2 cellular contexts compared by ENCODE assay signal in genomic region chr12:16347391-16348298, GRCh38.
TF ChIP-seq lines count a peak whose summit lies in the region.

TSS of gene MGST1 (plus strand) at chr12:16347645. CDS start at chr12:16354253, 6,608 bp downstream.

TF ChIP-seq in HEK293, 187 proteins besides CTCF, POLR2A, EP300 and RAD21 (continued from another document and continues in another):
- no peak for TF ChIP-seq ZNF580 (tag by site-specific recombination; IDR thresholded peaks at IDR 0.05)
- TF ChIP-seq ZNF621 (tag by site-specific recombination; IDR thresholded peaks at IDR 0.05) = no peak
- TF ChIP-seq ZBTB8A (tag by site-specific recombination; IDR thresholded peaks at IDR 0.05) = peak; percentile 76
- peak; percentile 54; the same call in 1 of the 2 replicates for TF ChIP-seq GLIS2 (tag by site-specific recombination; IDR thresholded peaks at IDR 0.05)
- TF ChIP-seq PATZ1 (tag by site-specific recombination; IDR thresholded peaks at IDR 0.05) = peak; percentile 41; the same call in 1 of the 2 replicates
- TF ChIP-seq ZNF10 (tag by site-specific recombination; IDR thresholded peaks at IDR 0.05) = peak; percentile 95
- no peak for TF ChIP-seq ELK4 (IDR thresholded peaks at IDR 0.05; ENCODE audit: borderline replicate concordance, low read depth, low read length)
- TF ChIP-seq ZNF239 (tag by site-specific recombination; IDR thresholded peaks at IDR 0.05) = no peak
- TF ChIP-seq ZNF423 (tag by site-specific recombination; IDR thresholded peaks at IDR 0.05) = no peak
- peak; percentile 64 for TF ChIP-seq ZBTB26 (tag by site-specific recombination; optimal IDR thresholded peaks at IDR 0.05)
- TF ChIP-seq ZNF416 (tag by site-specific recombination; IDR thresholded peaks at IDR 0.05) = no peak
- TF ChIP-seq ZNF184 (tag by site-specific recombination; IDR thresholded peaks at IDR 0.05) = no peak
- 0 out of 2 replicates have a peak, but pooled peaks have one; percentile 46 for TF ChIP-seq SP7 (tag by site-specific recombination; IDR thresholded peaks at IDR 0.05)
- no peak for TF ChIP-seq ZNF701 (tag by site-specific recombination; IDR thresholded peaks at IDR 0.05)
- TF ChIP-seq BCL11A (tag by site-specific recombination; IDR thresholded peaks at IDR 0.05; ENCODE audit: low read depth) = no peak
- TF ChIP-seq ZNF335 (tag by site-specific recombination; conservative IDR thresholded peaks at IDR 0.05) = 0 out of 2 replicates have a peak, but pooled peaks have one; percentile 50
- peak; percentile 38; the same call in 1 of the 2 replicates for TF ChIP-seq SP3 (tag by site-specific recombination; IDR thresholded peaks at IDR 0.05)
- TF ChIP-seq KLF17 (tag by site-specific recombination; IDR thresholded peaks at IDR 0.05) = no peak
- no peak for TF ChIP-seq ZNF610 (tag by site-specific recombination; IDR thresholded peaks at IDR 0.05; ENCODE audit: borderline replicate concordance)
- TF ChIP-seq SP2 (tag by site-specific recombination; IDR thresholded peaks at IDR 0.05) = peak; percentile 60
- no peak for TF ChIP-seq TRIM28 (IDR thresholded peaks at IDR 0.05; ENCODE audit: borderline replicate concordance, low read length)
- peak; percentile 33; the same call in 1 of the 2 replicates for TF ChIP-seq KLF1 (tag by site-specific recombination; IDR thresholded peaks at IDR 0.05)
- no peak for TF ChIP-seq EGR2 (tag by site-specific recombination; IDR thresholded peaks at IDR 0.05; ENCODE audit: low read depth)
- peak; percentile 67; the same call in 1 of the 2 replicates for TF ChIP-seq WT1 (tag by site-specific recombination; IDR thresholded peaks at IDR 0.05)
- no peak for TF ChIP-seq ZNF670 (tag by site-specific recombination; IDR thresholded peaks at IDR 0.05; ENCODE audit: low read depth)
- TF ChIP-seq, protein P1, sequence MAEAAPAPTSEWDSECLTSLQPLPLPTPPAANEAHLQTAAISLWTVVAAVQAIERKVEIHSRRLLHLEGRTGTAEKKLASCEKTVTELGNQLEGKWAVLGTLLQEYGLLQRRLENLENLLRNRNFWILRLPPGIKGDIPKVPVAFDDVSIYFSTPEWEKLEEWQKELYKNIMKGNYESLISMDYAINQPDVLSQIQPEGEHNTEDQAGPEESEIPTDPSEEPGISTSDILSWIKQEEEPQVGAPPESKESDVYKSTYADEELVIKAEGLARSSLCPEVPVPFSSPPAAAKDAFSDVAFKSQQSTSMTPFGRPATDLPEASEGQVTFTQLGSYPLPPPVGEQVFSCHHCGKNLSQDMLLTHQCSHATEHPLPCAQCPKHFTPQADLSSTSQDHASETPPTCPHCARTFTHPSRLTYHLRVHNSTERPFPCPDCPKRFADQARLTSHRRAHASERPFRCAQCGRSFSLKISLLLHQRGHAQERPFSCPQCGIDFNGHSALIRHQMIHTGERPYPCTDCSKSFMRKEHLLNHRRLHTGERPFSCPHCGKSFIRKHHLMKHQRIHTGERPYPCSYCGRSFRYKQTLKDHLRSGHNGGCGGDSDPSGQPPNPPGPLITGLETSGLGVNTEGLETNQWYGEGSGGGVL (tag by site-specific recombination; IDR thresholded peaks at IDR 0.05) = peak; percentile 59
- TF ChIP-seq ZNF529 (tag by site-specific recombination; IDR thresholded peaks at IDR 0.05; ENCODE audit: insufficient replicate concordance) = no peak

TF ChIP-seq in K562, 482 proteins besides CTCF, POLR2A, EP300 and RAD21 (continued from another document and continues in another):
- TF ChIP-seq SLC30A9 (CRISPR knock-in tag; IDR thresholded peaks at IDR 0.05) (no peak), YY1 (IDR thresholded peaks at IDR 0.05; ENCODE audit: borderline replicate concordance in 1 of 3, control insufficient read depth in 1 of 3, extremely low read depth in 1 of 3, insufficient read depth in 3 of 3, insufficient read length in 1 of 3, insufficient replicate concordance in 2 of 3, low read depth in 1 of 3, low read length in 2 of 3) (peak in 1 of 3 experiments; percentile 26), MCM5 (IDR thresholded peaks at IDR 0.05; ENCODE audit: low read depth) (no peak), TAF1 (IDR thresholded peaks at IDR 0.05; ENCODE audit: control insufficient read depth, extremely low read depth, insufficient read depth, low read length, severe bottlenecking) (peak; percentile 74), NRF1 (conservative IDR thresholded peaks at IDR 0.05 in 1 of 2, IDR thresholded peaks at IDR 0.05 in 1 of 2) (0 out of 4 replicates have a peak, but pooled peaks have one; percentile 27 to 40), RBFOX2 (IDR thresholded peaks at IDR 0.05; ENCODE audit: low read depth, low read length) (peak; percentile 88), SUPT5H (IDR thresholded peaks at IDR 0.05) (peak; percentile 55), CXXC5 (CRISPR knock-in tag; IDR thresholded peaks at IDR 0.05) (peak; percentile 44; the same call in 1 of the 2 replicates), CREB1 (IDR thresholded peaks at IDR 0.05) (no peak), CREB1 (CRISPR knock-in tag; IDR thresholded peaks at IDR 0.05) (no peak), KDM5B (IDR thresholded peaks at IDR 0.05; ENCODE audit: insufficient replicate concordance, low read depth, low read length) (peak; percentile 63), E4F1 (CRISPR knock-in tag; IDR thresholded peaks at IDR 0.05; ENCODE audit: borderline replicate concordance) (no peak), ZFX (CRISPR knock-in tag; IDR thresholded peaks at IDR 0.05) (peak; percentile 48), ZNF280A (IDR thresholded peaks at IDR 0.05; ENCODE audit: low read depth, partially characterized antibody) (no peak), ZBTB2 (IDR thresholded peaks at IDR 0.05) (no peak), HCFC1 (IDR thresholded peaks at IDR 0.05; ENCODE audit: low read depth, low read length) (no peak), TBP (optimal IDR thresholded peaks at IDR 0.05; ENCODE audit: low read depth, low read length) (peak; percentile 42), ZBTB7A (IDR thresholded peaks at IDR 0.05; ENCODE audit: borderline replicate concordance, control insufficient read depth, low read depth, low read length) (peak; percentile 27; the same call in 1 of the 2 replicates), HDAC8 (tag; IDR thresholded peaks at IDR 0.05) (no peak), HIVEP1 (CRISPR knock-in tag; IDR thresholded peaks at IDR 0.05) (no peak), POLR2B (IDR thresholded peaks at IDR 0.05; ENCODE audit: low read depth, partially characterized antibody) (peak; percentile 27), FOXK2 (conservative IDR thresholded peaks at IDR 0.05 in 1 of 2, IDR thresholded peaks at IDR 0.05 in 1 of 2; ENCODE audit: low read depth in 2 of 2) (no peak), ZNF77 (CRISPR knock-in tag; IDR thresholded peaks at IDR 0.05) (no peak), MBD2 (IDR thresholded peaks at IDR 0.05; ENCODE audit: borderline replicate concordance, low read depth) (no peak), FOXA1 (IDR thresholded peaks at IDR 0.05; ENCODE audit: borderline replicate concordance) (no peak), ADNP (tag; IDR thresholded peaks at IDR 0.05) (no peak), EP400 (IDR thresholded peaks at IDR 0.05) (peak; percentile 30; the same call in 1 of the 2 replicates), SAFB (IDR thresholded peaks at IDR 0.05; ENCODE audit: borderline replicate concordance, low read depth, low read length) (no peak), ERF (CRISPR knock-in tag; IDR thresholded peaks at IDR 0.05) (no peak), NEUROD1 (IDR thresholded peaks at IDR 0.05; ENCODE audit: borderline replicate concordance, low read depth, low read length, partially characterized antibody) (no peak), NFIC (IDR thresholded peaks at IDR 0.05) (no peak)
- TF ChIP-seq, protein P2, sequence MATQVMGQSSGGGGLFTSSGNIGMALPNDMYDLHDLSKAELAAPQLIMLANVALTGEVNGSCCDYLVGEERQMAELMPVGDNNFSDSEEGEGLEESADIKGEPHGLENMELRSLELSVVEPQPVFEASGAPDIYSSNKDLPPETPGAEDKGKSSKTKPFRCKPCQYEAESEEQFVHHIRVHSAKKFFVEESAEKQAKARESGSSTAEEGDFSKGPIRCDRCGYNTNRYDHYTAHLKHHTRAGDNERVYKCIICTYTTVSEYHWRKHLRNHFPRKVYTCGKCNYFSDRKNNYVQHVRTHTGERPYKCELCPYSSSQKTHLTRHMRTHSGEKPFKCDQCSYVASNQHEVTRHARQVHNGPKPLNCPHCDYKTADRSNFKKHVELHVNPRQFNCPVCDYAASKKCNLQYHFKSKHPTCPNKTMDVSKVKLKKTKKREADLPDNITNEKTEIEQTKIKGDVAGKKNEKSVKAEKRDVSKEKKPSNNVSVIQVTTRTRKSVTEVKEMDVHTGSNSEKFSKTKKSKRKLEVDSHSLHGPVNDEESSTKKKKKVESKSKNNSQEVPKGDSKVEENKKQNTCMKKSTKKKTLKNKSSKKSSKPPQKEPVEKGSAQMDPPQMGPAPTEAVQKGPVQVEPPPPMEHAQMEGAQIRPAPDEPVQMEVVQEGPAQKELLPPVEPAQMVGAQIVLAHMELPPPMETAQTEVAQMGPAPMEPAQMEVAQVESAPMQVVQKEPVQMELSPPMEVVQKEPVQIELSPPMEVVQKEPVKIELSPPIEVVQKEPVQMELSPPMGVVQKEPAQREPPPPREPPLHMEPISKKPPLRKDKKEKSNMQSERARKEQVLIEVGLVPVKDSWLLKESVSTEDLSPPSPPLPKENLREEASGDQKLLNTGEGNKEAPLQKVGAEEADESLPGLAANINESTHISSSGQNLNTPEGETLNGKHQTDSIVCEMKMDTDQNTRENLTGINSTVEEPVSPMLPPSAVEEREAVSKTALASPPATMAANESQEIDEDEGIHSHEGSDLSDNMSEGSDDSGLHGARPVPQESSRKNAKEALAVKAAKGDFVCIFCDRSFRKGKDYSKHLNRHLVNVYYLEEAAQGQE (CRISPR knock-in tag; IDR thresholded peaks at IDR 0.05; ENCODE audit: low read depth) = no peak
- TF ChIP-seq, protein P3, sequence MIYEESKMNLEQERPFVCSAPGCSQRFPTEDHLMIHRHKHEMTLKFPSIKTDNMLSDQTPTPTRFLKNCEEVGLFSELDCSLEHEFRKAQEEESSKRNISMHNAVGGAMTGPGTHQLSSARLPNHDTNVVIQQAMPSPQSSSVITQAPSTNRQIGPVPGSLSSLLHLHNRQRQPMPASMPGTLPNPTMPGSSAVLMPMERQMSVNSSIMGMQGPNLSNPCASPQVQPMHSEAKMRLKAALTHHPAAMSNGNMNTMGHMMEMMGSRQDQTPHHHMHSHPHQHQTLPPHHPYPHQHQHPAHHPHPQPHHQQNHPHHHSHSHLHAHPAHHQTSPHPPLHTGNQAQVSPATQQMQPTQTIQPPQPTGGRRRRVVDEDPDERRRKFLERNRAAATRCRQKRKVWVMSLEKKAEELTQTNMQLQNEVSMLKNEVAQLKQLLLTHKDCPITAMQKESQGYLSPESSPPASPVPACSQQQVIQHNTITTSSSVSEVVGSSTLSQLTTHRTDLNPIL (CRISPR knock-in tag; IDR thresholded peaks at IDR 0.05) = no peak
- TF ChIP-seq, protein P4, sequence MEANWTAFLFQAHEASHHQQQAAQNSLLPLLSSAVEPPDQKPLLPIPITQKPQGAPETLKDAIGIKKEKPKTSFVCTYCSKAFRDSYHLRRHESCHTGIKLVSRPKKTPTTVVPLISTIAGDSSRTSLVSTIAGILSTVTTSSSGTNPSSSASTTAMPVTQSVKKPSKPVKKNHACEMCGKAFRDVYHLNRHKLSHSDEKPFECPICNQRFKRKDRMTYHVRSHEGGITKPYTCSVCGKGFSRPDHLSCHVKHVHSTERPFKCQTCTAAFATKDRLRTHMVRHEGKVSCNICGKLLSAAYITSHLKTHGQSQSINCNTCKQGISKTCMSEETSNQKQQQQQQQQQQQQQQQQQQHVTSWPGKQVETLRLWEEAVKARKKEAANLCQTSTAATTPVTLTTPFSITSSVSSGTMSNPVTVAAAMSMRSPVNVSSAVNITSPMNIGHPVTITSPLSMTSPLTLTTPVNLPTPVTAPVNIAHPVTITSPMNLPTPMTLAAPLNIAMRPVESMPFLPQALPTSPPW (CRISPR knock-in tag; IDR thresholded peaks at IDR 0.05) = 0 out of 2 replicates have a peak, but pooled peaks have one; percentile 12
- TF ChIP-seq, protein P5, sequence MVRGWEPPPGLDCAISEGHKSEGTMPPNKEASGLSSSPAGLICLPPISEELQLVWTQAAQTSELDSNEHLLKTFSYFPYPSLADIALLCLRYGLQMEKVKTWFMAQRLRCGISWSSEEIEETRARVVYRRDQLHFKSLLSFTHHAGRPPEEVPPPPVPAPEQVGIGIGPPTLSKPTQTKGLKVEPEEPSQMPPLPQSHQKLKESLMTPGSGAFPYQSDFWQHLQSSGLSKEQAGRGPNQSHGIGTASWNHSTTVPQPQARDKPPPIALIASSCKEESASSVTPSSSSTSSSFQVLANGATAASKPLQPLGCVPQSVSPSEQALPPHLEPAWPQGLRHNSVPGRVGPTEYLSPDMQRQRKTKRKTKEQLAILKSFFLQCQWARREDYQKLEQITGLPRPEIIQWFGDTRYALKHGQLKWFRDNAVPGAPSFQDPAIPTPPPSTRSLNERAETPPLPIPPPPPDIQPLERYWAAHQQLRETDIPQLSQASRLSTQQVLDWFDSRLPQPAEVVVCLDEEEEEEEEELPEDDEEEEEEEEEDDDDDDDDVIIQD (CRISPR knock-in tag; IDR thresholded peaks at IDR 0.05) = no peak
